In genomic region chr21:38311091-38311490, GRCh38 we compare ENCODE assay signal across 15 cellular contexts. TPM values are rescaled to one million over a fixed set of nuclear protein-coding genes. Genes with fewer than 3 reads are reported as not detected.
DNase-seq lines count a peak whose midpoint lies in the region; ATAC-seq, FAIRE-seq and TF ChIP-seq lines count a peak whose summit lies in the region.
"Had no signal": no experiment of that assay in that cellular context is flagged by ENCODE, and none has a peak within 500 bp of the region (broad histone marks: within the 10 kb centered on the region; RNA-seq: fewer than 3 reads in every experiment).

No MANE protein-coding gene starts in this region.

- H3K27me3 Mint-ChIP-seq in CD14-positive monocyte (ENCODE audit: low read depth in 3 of 3) (peaks cover 0 to 3% (median 2%) of the 10 kb centered on the region in 3 donors), astrocyte (ENCODE audit: low read depth, unreplicated experiment) (no peaks in the 10 kb centered on the region), nephron (ENCODE audit: low read depth) (peaks cover 11% of the 10 kb centered on the region)

- H3K36me3 Mint-ChIP-seq in CD14-positive monocyte (peaks cover 0 to 11% of the 10 kb centered on the region in 2 donors), astrocyte (ENCODE audit: low read depth, unreplicated experiment) (no peaks in the 10 kb centered on the region), nephron (ENCODE audit: low read depth) (peaks cover 3% of the 10 kb centered on the region)

- H4K20me1 ChIP-seq in astrocyte (ENCODE audit: insufficient read depth, low read length): no peaks in the 10 kb centered on the region

- intact Hi-C loops in CD14-positive monocyte (cut with micrococcal nuclease): loop anchor here in 1 of 2 donors (5.0 kb wide), 1 partner anchor 34 kb away; no protein-coding TSS in a partner anchor

- peaks cover 0 to 2% (median 0%) of the 10 kb centered on the region in 7 donors for H3K9me3 Mint-ChIP-seq in CD14-positive monocyte
- H3K9me3 Mint-ChIP-seq in astrocyte (ENCODE audit: unreplicated experiment): peaks cover 2% of the 10 kb centered on the region
- peaks cover 4% of the 10 kb centered on the region for H3K9me3 Mint-ChIP-seq in nephron

- no peak for TF ChIP-seq CTCF in CD14-positive monocyte (IDR thresholded peaks at IDR 0.05)
- TF ChIP-seq CTCF in astrocyte (IDR thresholded peaks at IDR 0.05; ENCODE audit: insufficient read depth, low read depth, low read length): no peak
- TF ChIP-seq CTCF in nephron (IDR thresholded peaks at IDR 0.05; ENCODE audit: unreplicated experiment in 3 of 3): no peak

- H3K4me1 ChIP-seq in ACC112 (ENCODE audit: control insufficient read depth, insufficient read depth, low read length, unreplicated experiment) (peaks cover 27% of the 10 kb centered on the region), astrocyte (ENCODE audit: insufficient read depth, low read length) (peaks cover 9% of the 10 kb centered on the region)
- H3K4me1 ChIP-seq: HAP-1 had no signal

- H3K27ac Mint-ChIP-seq in CD14-positive monocyte: peak overlapping the region; percentile 89 to 96 (median 94)
- peak overlapping the region; percentile 79 for H3K27ac Mint-ChIP-seq in astrocyte (ENCODE audit: unreplicated experiment)
- peak overlapping the region; percentile 31 to 93 (median 72) for H3K27ac Mint-ChIP-seq in nephron

- H3K79me2 ChIP-seq in ACC112 (ENCODE audit: control insufficient read depth, insufficient read depth, low read length, unreplicated experiment): no peaks in the 10 kb centered on the region
- no peaks in the 10 kb centered on the region for H3K79me2 ChIP-seq in astrocyte (ENCODE audit: insufficient read depth, low read length)

- H3K4me3 Mint-ChIP-seq in CD14-positive monocyte: no peak overlapping the region
- H3K4me3 Mint-ChIP-seq in astrocyte (ENCODE audit: unreplicated experiment): no peak overlapping the region
- no peak overlapping the region for H3K4me3 Mint-ChIP-seq in nephron
- H3K4me3 Mint-ChIP-seq: T-helper 17 cell had no signal

- H3K27me3 ChIP-seq in ACC112 (ENCODE audit: insufficient read depth, low read length) (no peaks in the 10 kb centered on the region), astrocyte (ENCODE audit: insufficient read depth, low read length) (no peaks in the 10 kb centered on the region)

- H3K36me3 ChIP-seq in ACC112 (ENCODE audit: insufficient read depth, low read length): no peaks in the 10 kb centered on the region
- H3K36me3 ChIP-seq in astrocyte (ENCODE audit: insufficient read depth, low read length): no peaks in the 10 kb centered on the region
- H3K36me3 ChIP-seq: HAP-1 had no signal

- no peak overlapping the region for H3K4me3 ChIP-seq in ACC112 (ENCODE audit: low read depth, low read length)
- no peak overlapping the region for H3K4me3 ChIP-seq in astrocyte (ENCODE audit: insufficient read depth, low read depth, low read length)
- H3K4me3 ChIP-seq: HAP-1 had no signal

- DNase-seq in CD14-positive monocyte (ENCODE audit: low spot score) (no peak), astrocyte (ENCODE audit: low read depth) (no peak), frontal cortex (ENCODE audit: low spot score in 2 of 2) (no peak), kidney tubule cell (ENCODE audit: low spot score) (no peak), occipital lobe (lab: John Stamatoyannopoulos, UW) (no peak)
- DNase-seq: C1 segment of cervical spinal cord, KG1, NCI-H1048, NCI-H1694, Right ventricle myocardium superior, T-helper 17 cell had no signal

- no peak overlapping the region for H3K9ac ChIP-seq in astrocyte (ENCODE audit: low read length)

- ATAC-seq in GM21515 (IDR thresholded peaks at IDR 0.05; ENCODE audit: unreplicated experiment): no peak
- ATAC-seq: T-helper 17 cell had no signal

- no peak overlapping the region for H2AFZ ChIP-seq in ACC112 (ENCODE audit: low read length, unreplicated experiment)
- no peak overlapping the region for H2AFZ ChIP-seq in astrocyte (ENCODE audit: low read depth, low read length)

- FAIRE-seq in astrocyte (lab: Jason Lieb, UNC) (no peak), frontal cortex (lab: Jason Lieb, UNC) (no peak)

- no peak overlapping the region for H3K4me2 ChIP-seq in astrocyte (ENCODE audit: low read length)

- peak overlapping the region; percentile 74; the same call in 1 of the 2 replicates for H3K27ac ChIP-seq in ACC112 (ENCODE audit: low read depth, low read length)
- H3K27ac ChIP-seq in astrocyte (ENCODE audit: low read depth, low read length): no peak overlapping the region

- H3K9me3 ChIP-seq in astrocyte (ENCODE audit: insufficient read depth, low read depth, low read length): no peaks in the 10 kb centered on the region
- H3K9me3 ChIP-seq: HAP-1 had no signal

- H3K4me1 Mint-ChIP-seq in CD14-positive monocyte (peaks cover 81% of the 10 kb centered on the region), astrocyte (ENCODE audit: low read depth, unreplicated experiment) (peaks cover 45% of the 10 kb centered on the region), nephron (peaks cover 65% of the 10 kb centered on the region)

RNA-seq across cellular contexts. Expression of gene KCNJ15, which starts 54.3 kb away (rescaled TPM):
- polyA plus RNA-seq in CD14-positive monocyte: 1 to 10 TPM; 4.5 to 8.0 TPM
- total RNA-seq in astrocyte: 1.8 and 2.2 TPM in 2 replicates
- total RNA-seq in frontal cortex: not detected
- under 0.01 TPM for total RNA-seq in occipital lobe
